Comparison of ENCODE assay signal across 17 cellular contexts in the genomic region with DNA sequence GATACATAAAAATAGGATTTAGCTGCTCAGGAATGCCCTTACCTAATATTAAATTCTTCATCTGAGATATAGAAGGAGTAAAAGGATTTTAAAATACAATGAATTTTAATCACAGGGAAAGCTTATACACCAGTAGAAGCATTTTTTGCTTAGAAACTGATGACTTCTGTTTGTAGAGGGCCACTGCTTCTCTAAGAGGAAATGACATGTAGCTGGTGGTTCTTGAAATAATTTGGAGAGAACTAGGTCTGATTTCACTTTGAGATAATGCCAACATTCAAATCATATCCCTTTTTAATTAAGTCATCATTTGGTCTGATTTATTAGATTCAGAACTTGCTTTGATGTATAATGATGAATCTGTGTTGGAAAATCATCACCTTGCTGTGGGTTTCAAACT.
DNase-seq lines count a peak whose midpoint lies in the region; ATAC-seq and TF ChIP-seq lines count a peak whose summit lies in the region.
"Had no signal": no experiment of that assay in that cellular context is flagged by ENCODE, and none has a peak within 500 bp of the region (broad histone marks: within the 10 kb centered on the region; RNA-seq: fewer than 3 reads in every experiment).

No MANE protein-coding gene starts in this region.

- no peaks in the 10 kb centered on the region; the same call in 1 of the 2 replicates for H3F3A ChIP-seq in DOHH2 (ENCODE audit: control insufficient read depth, insufficient read depth)

- H3K4me1 Mint-ChIP-seq in activated CD4-positive, alpha-beta T cell treated with anti-CD3 and anti-CD28 coated beads for 36 hours = peaks cover 84% of the 10 kb centered on the region
- peaks cover 81% of the 10 kb centered on the region for H3K4me1 Mint-ChIP-seq in activated CD4-positive, alpha-beta memory T cell treated with anti-CD3 and anti-CD28 coated beads for 36 hours (ENCODE audit: low read depth)
- peaks cover 56% of the 10 kb centered on the region for H3K4me1 Mint-ChIP-seq in memory B cell

- no peak for ATAC-seq in activated CD4-positive, alpha-beta T cell treated with anti-CD3 and anti-CD28 coated beads for 36 hours
- peak; percentile 65 for ATAC-seq in memory B cell (ENCODE audit: low read depth)
- ATAC-seq in GM21381 (IDR thresholded peaks at IDR 0.05; ENCODE audit: unreplicated experiment) = no peak
- ATAC-seq: right cardiac atrium, WTC11 had no signal

- 0 out of 2 replicates have a peak overlapping the region, but pooled peaks have one; percentile 10 for H3K4me2 ChIP-seq in DOHH2 (ENCODE audit: low read length)

- POLR2A ChIA-PET in activated CD4-positive, alpha-beta T cell treated with anti-CD3 and anti-CD28 coated beads for 36 hours (lab: Charles Lee) = interaction anchor here (0.6 kb wide), 2 partner anchors 13 to 370 kb away, joined by 3 to 4 read pairs; no protein-coding TSS in a partner anchor
- POLR2A ChIA-PET in activated CD4-positive, alpha-beta memory T cell treated with anti-CD3 and anti-CD28 coated beads for 36 hours (lab: Charles Lee) = interaction anchor here (0.9 to 2.2 kb wide), 8 partner anchors 10 to 85 kb away, joined by 3 to 18 read pairs (median 4); no protein-coding TSS in a partner anchor

- no peak for TF ChIP-seq CTCF in DOHH2 (IDR thresholded peaks at IDR 0.05; ENCODE audit: low read depth, low read length, poor library complexity, severe bottlenecking)

- H3K27me3 Mint-ChIP-seq in activated CD4-positive, alpha-beta T cell treated with anti-CD3 and anti-CD28 coated beads for 36 hours = no peaks in the 10 kb centered on the region
- H3K27me3 Mint-ChIP-seq in activated CD4-positive, alpha-beta memory T cell treated with anti-CD3 and anti-CD28 coated beads for 36 hours = no peaks in the 10 kb centered on the region
- H3K27me3 Mint-ChIP-seq in memory B cell = no peaks in the 10 kb centered on the region

- H3K4me1 ChIP-seq in DOHH2 (ENCODE audit: control insufficient read depth, low read length) = peaks cover 40% of the 10 kb centered on the region
- H3K4me1 ChIP-seq: HAP-1 had no signal

- peak overlapping the region; percentile 75 for H3K27ac Mint-ChIP-seq in activated CD4-positive, alpha-beta T cell treated with anti-CD3 and anti-CD28 coated beads for 36 hours
- peak overlapping the region; percentile 79 for H3K27ac Mint-ChIP-seq in activated CD4-positive, alpha-beta memory T cell treated with anti-CD3 and anti-CD28 coated beads for 36 hours
- peak overlapping the region; percentile 87 for H3K27ac Mint-ChIP-seq in memory B cell
- H3K27ac Mint-ChIP-seq: WTC11 had no signal

- no peaks in the 10 kb centered on the region for H3K36me3 ChIP-seq in DOHH2 (ENCODE audit: control insufficient read depth, low read length)
- H3K36me3 ChIP-seq: HAP-1 had no signal

- H3K9me3 ChIP-seq in DOHH2 (ENCODE audit: control insufficient read depth, insufficient read depth, low read length) = no peaks in the 10 kb centered on the region
- H3K9me3 ChIP-seq: HAP-1 had no signal

- H3K27ac ChIP-seq in DOHH2 (ENCODE audit: low read depth, low read length) = no peak overlapping the region
- H3K27ac ChIP-seq: C4-2B had no signal

- H3K79me2 ChIP-seq in DOHH2 (ENCODE audit: control insufficient read depth, low read length) = no peaks in the 10 kb centered on the region

- no peak overlapping the region for H3K4me3 ChIP-seq in DOHH2 (ENCODE audit: low read length)
- H3K4me3 ChIP-seq: HAP-1 had no signal

- CTCF ChIA-PET in activated CD4-positive, alpha-beta T cell treated with anti-CD3 and anti-CD28 coated beads for 36 hours (lab: Charles Lee) = interaction anchor here (0.6 to 7.3 kb wide), 11 partner anchors 8 to 606 kb away, joined by 3 to 109 read pairs (median 6); no protein-coding TSS in a partner anchor
- CTCF ChIA-PET in activated CD4-positive, alpha-beta memory T cell treated with anti-CD3 and anti-CD28 coated beads for 36 hours (lab: Charles Lee) = interaction anchor here (0.7 to 12.3 kb wide), 10 partner anchors 16 to 408 kb away, joined by 3 to 110 read pairs (median 10); no protein-coding TSS in a partner anchor

- intact Hi-C loops in activated CD4-positive, alpha-beta T cell treated with anti-CD3 and anti-CD28 coated beads for 36 hours (cut with DNase I, micrococcal nuclease) = no loop called here
- intact Hi-C loops in activated CD4-positive, alpha-beta memory T cell treated with anti-CD3 and anti-CD28 coated beads for 36 hours (cut with micrococcal nuclease) = loop anchor here (1.0 kb wide), 1 partner anchor 16 kb away; no protein-coding TSS in a partner anchor

- no peaks in the 10 kb centered on the region for H4K20me1 ChIP-seq in DOHH2 (ENCODE audit: control insufficient read depth, insufficient read depth, low read depth, low read length)

- peak overlapping the region; percentile 6 for H3K4me3 Mint-ChIP-seq in activated CD4-positive, alpha-beta T cell treated with anti-CD3 and anti-CD28 coated beads for 36 hours
- peak overlapping the region; percentile 6 for H3K4me3 Mint-ChIP-seq in activated CD4-positive, alpha-beta memory T cell treated with anti-CD3 and anti-CD28 coated beads for 36 hours
- H3K4me3 Mint-ChIP-seq in memory B cell = no peak overlapping the region
- H3K4me3 Mint-ChIP-seq: WTC11 had no signal

- no peaks in the 10 kb centered on the region for H3K27me3 ChIP-seq in DOHH2 (ENCODE audit: control insufficient read depth, low read length)

- no peaks in the 10 kb centered on the region for H3K9me2 ChIP-seq in DOHH2 (replicated peaks; ENCODE audit: control insufficient read depth, low read length)

- H3K36me3 Mint-ChIP-seq in activated CD4-positive, alpha-beta T cell treated with anti-CD3 and anti-CD28 coated beads for 36 hours (ENCODE audit: low read depth) = peaks cover 85% of the 10 kb centered on the region
- peaks cover 86% of the 10 kb centered on the region for H3K36me3 Mint-ChIP-seq in activated CD4-positive, alpha-beta memory T cell treated with anti-CD3 and anti-CD28 coated beads for 36 hours
- H3K36me3 Mint-ChIP-seq in memory B cell = peaks cover 55% of the 10 kb centered on the region

- H3K9me3 Mint-ChIP-seq in activated CD4-positive, alpha-beta T cell treated with anti-CD3 and anti-CD28 coated beads for 36 hours (ENCODE audit: low read depth) = no peaks in the 10 kb centered on the region
- no peaks in the 10 kb centered on the region for H3K9me3 Mint-ChIP-seq in activated CD4-positive, alpha-beta memory T cell treated with anti-CD3 and anti-CD28 coated beads for 36 hours
- no peaks in the 10 kb centered on the region for H3K9me3 Mint-ChIP-seq in memory B cell
- H3K9me3 Mint-ChIP-seq: WTC11 had no signal

- DNase-seq in activated CD4-positive, alpha-beta T cell treated with anti-CD3 and anti-CD28 coated beads for 36 hours = no peak
- no peak for DNase-seq in activated CD4-positive, alpha-beta T cell treated with anti-CD3 and anti-CD28 coated beads, Interleukin-2, amount 50 U/mL, for 4 hours
- no peak for DNase-seq in activated CD4-positive, alpha-beta memory T cell treated with anti-CD3 and anti-CD28 coated beads for 36 hours
- DNase-seq in memory B cell (ENCODE audit: low spot score in 2 of 2) = no peak
- DNase-seq in mesenteric fat pad (ENCODE audit: low spot score) = no peak
- DNase-seq in NCI-H2171 treated with DMSO at 0.1 percent for 48 hours (lab: John Stamatoyannopoulos, UW) = no peak
- DNase-seq: DND-41; midbrain; NCI-H1436 treated with DMSO at 0.1 percent for 48 hours; NCI-H226; NK-92 treated with Interleukin-12 subunit alpha and Interleukin-12 subunit beta, amount 100 ng/mL, for 24 hours; right cardiac atrium had no signal
